7 cellular contexts compared by ENCODE assay signal in genomic region chr6:25153079-25153478, GRCh38.
"Had no signal": no experiment of that assay in that cellular context is flagged by ENCODE, and none has a peak within 500 bp of the region (broad histone marks: within the 10 kb centered on the region; RNA-seq: fewer than 3 reads in every experiment).

No MANE protein-coding gene starts in this region.

- H3K4me2 ChIP-seq: GM23338 had no signal

- H3K4me3 ChIP-seq: GM23338 had no signal

- H3K27ac Mint-ChIP-seq: GM23338, H9 had no signal

- H3K4me3 Mint-ChIP-seq: GM23338, H9 had no signal

- DNase-seq: H9, HCEC 1CT, IMR-90 had no signal

- H2AFZ ChIP-seq: GM23338 had no signal

- ATAC-seq: GM23338 had no signal

- FAIRE-seq: H1, H54, HTR-8/SVneo had no signal
